ENCODE assay signal across 24 cellular contexts in genomic region chr16:83244057-83244456, GRCh38.
"Had no signal": no experiment of that assay in that cellular context is flagged by ENCODE, and none has a peak within 500 bp of the region (broad histone marks: within the 10 kb centered on the region; RNA-seq: fewer than 3 reads in every experiment).

No MANE protein-coding gene starts in this region.

- H3K27me3 ChIP-seq: brain microvascular endothelial cell, cardiac muscle cell, Peyer's patch, SJCRH30 had no signal

- H3K27ac ChIP-seq: brain microvascular endothelial cell, cardiac muscle cell, Peyer's patch, RWPE1, SJCRH30, VCaP had no signal

- H3K36me3 ChIP-seq: brain microvascular endothelial cell, cardiac muscle cell, Peyer's patch, SJCRH30 had no signal

- DNase-seq: activated CD4-positive, alpha-beta T cell treated with anti-CD3 and anti-CD28 coated beads, Interleukin-2, amount 50 U/mL, for 1 hour; activated CD4-positive, CD25-positive, alpha-beta regulatory T cell; activated CD8-positive, alpha-beta memory T cell treated with anti-CD3 and anti-CD28 coated beads, Interleukin-2, amount 50 U/mL, for 4 hours; activated CD8-positive, alpha-beta T cell treated with anti-CD3 and anti-CD28 coated beads for 36 hours; activated gamma-delta T cell treated with Interleukin-2 at 50 U/mL for 16 hours; activated naive CD4-positive, alpha-beta T cell treated with anti-CD3 and anti-CD28 coated beads, Interleukin-2, amount 10 ng/mL, durations not matched to agents 7 days and 5 days; activated naive CD8-positive, alpha-beta T cell treated with anti-CD3 and anti-CD28 coated beads for 36 hours; activated T-cell treated with anti-CD3 and anti-CD28 coated beads, Interleukin-2, amount 50 U/mL, for 72 hours; brain microvascular endothelial cell; Kasumi-1; NCI-H1048; NCI-H1417 treated with DMSO at 0.1 percent for 48 hours; NCI-H1694; NCI-H2029; NCI-H446 treated with DMSO at 0.1 percent for 48 hours; NCI-H526 treated with DMSO at 0.1 percent for 48 hours; Peyer's patch; Right ventricle myocardium superior; SJCRH30; SK-N-SH; T-helper 1 cell had no signal

- H3K4me3 ChIP-seq: cardiac muscle cell, Peyer's patch, SJCRH30 had no signal

- H3K4me1 ChIP-seq: Peyer's patch, SJCRH30 had no signal

- ATAC-seq: activated CD8-positive, alpha-beta T cell treated with anti-CD3 and anti-CD28 coated beads for 36 hours; activated T-cell treated with anti-CD3 and anti-CD28 coated beads, Interleukin-2, amount 50 U/mL, for 72 hours had no signal

- H3K9me3 ChIP-seq: Peyer's patch, SJCRH30, SK-N-SH had no signal
